Comparison of ENCODE assay signal across 11 cellular contexts in the genomic region with DNA sequence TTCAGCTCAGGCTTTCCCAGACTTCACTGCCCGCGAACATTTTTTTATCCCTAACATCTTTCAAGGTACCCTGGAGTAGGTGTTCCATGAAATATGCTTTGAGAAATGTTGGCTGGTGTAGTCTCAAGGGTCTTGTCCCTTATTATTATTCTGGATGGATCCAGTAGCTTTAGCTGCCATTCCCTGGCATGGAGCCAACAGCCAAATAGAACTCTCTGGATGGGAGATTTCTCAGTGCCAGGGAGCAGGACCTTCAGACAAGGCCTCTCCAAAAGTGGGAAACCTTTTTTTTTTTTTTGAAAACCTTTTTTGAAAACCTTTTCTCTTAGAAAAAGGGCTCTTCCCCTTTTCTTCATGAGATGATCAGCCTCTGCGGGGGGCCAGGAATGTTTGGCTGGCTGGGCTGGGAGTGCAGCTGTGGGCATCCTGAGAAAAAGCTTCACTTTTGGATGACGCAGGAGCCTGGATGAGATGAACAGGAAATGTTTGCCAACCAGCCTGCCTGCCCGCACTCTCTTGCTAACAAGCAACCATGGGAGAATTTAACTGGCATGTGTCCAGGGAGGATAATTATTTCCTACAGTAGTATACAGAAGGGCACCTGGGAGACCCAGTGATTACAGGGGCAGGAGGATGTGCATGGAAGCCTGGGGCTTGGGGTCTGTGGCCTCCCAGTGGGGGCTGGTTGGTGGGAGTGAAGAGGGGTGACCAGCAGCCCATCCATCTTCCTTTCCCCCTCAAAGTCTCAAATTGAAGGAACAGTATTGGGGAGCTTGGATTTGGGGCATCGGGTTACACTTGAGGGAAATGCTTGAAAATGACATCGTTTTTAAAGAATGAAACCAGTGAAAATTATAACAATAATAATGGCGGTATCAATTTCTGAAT.
DNase-seq lines count a peak whose midpoint lies in the region; ATAC-seq and TF ChIP-seq lines count a peak whose summit lies in the region.
"Had no signal": no experiment of that assay in that cellular context is flagged by ENCODE, and none has a peak within 500 bp of the region (broad histone marks: within the 10 kb centered on the region; RNA-seq: fewer than 3 reads in every experiment).

No MANE protein-coding gene starts in this region.

- peak; percentile 86 for DNase-seq in DMS 273 (lab: John Stamatoyannopoulos, UW; ENCODE audit: unreplicated experiment)
- peak; percentile 30 for DNase-seq in NCI-H2029 treated with DMSO at 0.1 percent for 48 hours (lab: John Stamatoyannopoulos, UW)
- DNase-seq in astrocyte of the spinal cord (ENCODE audit: low read depth, low spot score), result peak; percentile 95
- peak; percentile 54 for DNase-seq in medulla oblongata (ENCODE audit: extremely low spot score)
- no peak for DNase-seq in LoVo (ENCODE audit: low spot score)
- no peak for DNase-seq in GM10266 (ENCODE audit: extremely low spot score)
- DNase-seq: activated T-cell treated with anti-CD3 and anti-CD28 coated beads for 4 hours, esophagus squamous epithelium had no signal

- ATAC-seq in GM19324 (IDR thresholded peaks at IDR 0.05; ENCODE audit: low FRiP score, unreplicated experiment) (no peak), HG02642 (IDR thresholded peaks at IDR 0.05; ENCODE audit: poor library complexity, unreplicated experiment) (no peak)
- ATAC-seq: stimulated activated memory B cell treated with anti-CD40 and anti-IgM and Interleukin-4, amounts not matched to agents 10 μg/mL and 1 μg/mL and 100 μg/mL, for 72 hours had no signal

- TF ChIP-seq CTCF in astrocyte of the spinal cord (IDR thresholded peaks at IDR 0.05; ENCODE audit: low read depth, low read length) (no peak), GM10266 (IDR thresholded peaks at IDR 0.05; ENCODE audit: control insufficient read depth, insufficient read depth, low read depth, missing control alignments) (no peak)

- in situ Hi-C loops in astrocyte of the spinal cord (cut with HindIII; ENCODE audit: low sequenced_read_pairs), result no loop called here

- no peak overlapping the region for H3K4me3 ChIP-seq in astrocyte of the spinal cord (ENCODE audit: low read depth, low read length)
- H3K4me3 ChIP-seq: esophagus squamous epithelium had no signal

Comparison
In these comparisons a context has a peak if more than half of its experiments do, and no peak if none do; other contexts are left out.
1. DNase-seq: peak in DMS 273 (single experiment), NCI-H2029 treated with DMSO at 0.1 percent for 48 hours (single experiment), astrocyte of the spinal cord (single experiment) and medulla oblongata (single experiment); none in LoVo (single experiment) and GM10266 (single experiment).